1 cellular context compared by ENCODE assay signal in the genomic region with DNA sequence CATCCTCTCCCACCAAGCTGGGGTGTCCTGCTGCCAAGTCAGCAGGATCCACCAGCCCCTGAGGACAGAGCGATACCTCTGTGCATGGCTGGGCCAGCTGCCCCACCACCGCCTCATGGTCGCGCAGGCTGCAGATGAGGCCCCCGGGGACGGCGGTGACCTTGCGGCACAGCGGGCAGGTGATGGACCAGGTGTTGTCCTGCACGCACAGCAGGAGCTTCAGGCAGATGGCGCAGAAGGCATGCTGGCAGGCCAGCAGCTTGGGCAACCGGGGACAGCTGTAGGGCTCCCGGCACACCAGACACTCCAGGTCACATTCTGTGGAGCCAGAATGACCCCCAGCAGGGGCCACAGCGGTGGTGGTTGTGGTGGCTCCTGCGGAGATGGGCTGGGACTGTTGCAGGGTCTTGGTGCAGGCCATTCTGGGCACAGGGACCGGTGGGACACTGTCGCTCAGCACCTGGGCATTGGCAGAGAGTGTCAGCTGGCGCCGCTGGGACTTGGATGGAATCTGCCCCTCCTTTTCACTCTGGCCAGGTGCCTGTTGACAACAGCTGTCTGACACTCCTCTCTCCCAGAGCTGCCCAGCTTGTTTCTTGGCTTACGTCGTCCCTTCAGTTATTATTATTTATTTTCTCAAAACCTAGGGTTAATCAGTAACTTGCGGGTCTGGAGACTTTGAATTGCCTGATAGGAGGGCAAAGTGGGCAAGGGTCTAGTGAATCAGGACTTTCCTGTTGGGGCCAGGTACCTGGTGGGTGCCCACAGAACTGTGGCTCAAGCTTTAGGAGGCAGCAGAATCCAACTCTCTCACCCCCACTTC.
TF ChIP-seq lines count a peak whose summit lies in the region.

Gene RNF186 (minus strand): TSS at position 603 of the 823 bp plus-strand sequence. CDS start 182 bp downstream, at position 421.

TF ChIP-seq in HepG2, 621 proteins besides CTCF, POLR2A, EP300 and RAD21 (continued from another document):
- 0 out of 2 replicates have a peak, but pooled peaks have one; percentile 16 for TF ChIP-seq ZNF280B (CRISPR knock-in tag; IDR thresholded peaks at IDR 0.05; ENCODE audit: borderline replicate concordance)
- TF ChIP-seq SPEN (CRISPR knock-in tag; IDR thresholded peaks at IDR 0.05; ENCODE audit: low read depth), result no peak
- no peak for TF ChIP-seq SMAD3 (CRISPR knock-in tag; IDR thresholded peaks at IDR 0.05)
- TF ChIP-seq RCOR2 (CRISPR knock-in tag; IDR thresholded peaks at IDR 0.05), result no peak
- TF ChIP-seq ZNF552 (CRISPR knock-in tag; IDR thresholded peaks at IDR 0.05; ENCODE audit: borderline replicate concordance), result no peak
- TF ChIP-seq ZNF567 (CRISPR knock-in tag; IDR thresholded peaks at IDR 0.05; ENCODE audit: borderline replicate concordance), result no peak
- no peak for TF ChIP-seq PCBP2 (optimal IDR thresholded peaks at IDR 0.05; ENCODE audit: low read depth, low read length, poor library complexity, severe bottlenecking)
- no peak for TF ChIP-seq BHLHE40 (IDR thresholded peaks at IDR 0.05; ENCODE audit: low read length)
- TF ChIP-seq ZNF775 (CRISPR knock-in tag; IDR thresholded peaks at IDR 0.05; ENCODE audit: borderline replicate concordance), result no peak
- TF ChIP-seq ZBTB7B (CRISPR knock-in tag; IDR thresholded peaks at IDR 0.05), result no peak
- TF ChIP-seq SALL1 (CRISPR knock-in tag; IDR thresholded peaks at IDR 0.05), result peak; percentile 65
- no peak; the same call in 1 of the 2 replicates for TF ChIP-seq NCOR1 (IDR thresholded peaks at IDR 0.05; ENCODE audit: borderline replicate concordance, low read length)
TF ChIP-seq in HepG2: peak in this region for 19.
